Comparison of ENCODE assay signal across 34 cellular contexts in the genomic region with DNA sequence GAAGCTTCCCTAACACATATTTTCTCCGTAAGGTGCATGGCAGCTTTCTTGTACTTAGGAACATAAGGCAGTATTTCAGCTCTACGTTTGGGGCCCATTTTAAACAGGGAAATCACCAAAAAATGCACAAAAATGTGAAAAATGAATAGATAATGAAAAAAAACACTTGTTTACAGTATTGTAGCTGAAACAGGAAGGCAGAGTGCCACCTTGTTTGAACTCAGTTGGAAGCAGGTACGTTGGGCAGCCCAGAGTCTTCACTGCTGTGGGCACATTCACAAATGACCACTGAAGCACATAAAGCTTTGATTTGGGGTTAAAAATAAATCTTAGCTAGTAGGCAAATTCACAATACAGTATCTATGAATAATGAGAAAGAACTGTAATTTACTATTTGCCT.
"Had no signal": no experiment of that assay in that cellular context is flagged by ENCODE, and none has a peak within 500 bp of the region (broad histone marks: within the 10 kb centered on the region; RNA-seq: fewer than 3 reads in every experiment).

No MANE protein-coding gene starts in this region.

- DNase-seq: Karpas-422, Kasumi-1, MG63, MM.1S, MV-4-11, NCI-H1048, NCI-H1092, NCI-H1092 treated with DMSO at 0.1 percent for 48 hours, NCI-H1105, NCI-H1105 treated with DMSO at 0.1 percent for 48 hours, NCI-H1417, NCI-H1417 treated with DMSO at 0.1 percent for 48 hours, NCI-H1436, NCI-H1436 treated with DMSO at 0.1 percent for 48 hours, NCI-H146, NCI-H1694, NCI-H1694 treated with DMSO at 0.1 percent for 48 hours, NCI-H187, NCI-H187 treated with DMSO at 0.1 percent for 48 hours, NCI-H1930, NCI-H2029, NCI-H2029 treated with DMSO at 0.1 percent for 48 hours, NCI-H2081, NCI-H2081 treated with DMSO at 0.1 percent for 48 hours, NCI-H2107, NCI-H2171, NCI-H2171 treated with DMSO at 0.1 percent for 48 hours, NCI-H2227 treated with DMSO at 0.1 percent for 48 hours, NCI-H226, NCI-H345, NCI-H446, NCI-H446 treated with DMSO at 0.1 percent for 48 hours, NCI-H510A, NCI-H510A treated with DMSO at 0.1 percent for 48 hours had no signal
